Comparison of ENCODE assay signal across 8 cellular contexts in genomic region chr11:86523738-86524602, GRCh38.
A peak's percentile ranks its signal among the peaks of the same experiment; 100 is the strongest.
DNase-seq lines count a peak whose midpoint lies in the region; ATAC-seq, FAIRE-seq and TF ChIP-seq lines count a peak whose summit lies in the region.

No MANE protein-coding gene starts in this region.

- WGBS in neuronal stem cell (ENCODE audit: extremely low coverage in 2 of 2, insufficient read length in 2 of 2, insufficient replicate concordance in 1 of 2), 2 donors, result no CpG with 5 or more reads among the region's 5 CpGs

- no peaks in the 10 kb centered on the region for H4K20me1 ChIP-seq in endothelial cell of umbilical vein (replicated peaks; ENCODE audit: control insufficient read depth, extremely low read depth, insufficient read depth, low read length)

- H3K9ac ChIP-seq in endothelial cell of umbilical vein (replicated peaks; ENCODE audit: extremely low read depth, insufficient read depth, low read length), result peak overlapping the region; percentile 91
- no peak overlapping the region for H3K9ac ChIP-seq in neuronal stem cell (ENCODE audit: low read depth, low read length, poor library complexity)

- H3K23ac ChIP-seq in neuronal stem cell (ENCODE audit: low read depth, low read length, poor library complexity), result no peak overlapping the region

- H4K91ac ChIP-seq in neuronal stem cell (ENCODE audit: low read depth, low read length, poor library complexity), result no peak overlapping the region

- H3K4me1 ChIP-seq in endothelial cell of umbilical vein (ENCODE audit: control insufficient read depth, extremely low read depth, insufficient read depth, low read length), result peaks cover 46% of the 10 kb centered on the region
- peaks cover 7 to 12% of the 10 kb centered on the region in 2 donors for H3K4me1 ChIP-seq in neuronal stem cell (ENCODE audit: control insufficient read depth in 2 of 2, insufficient read depth in 1 of 2, low read depth in 1 of 2, low read length in 2 of 2)

- H3K9me3 ChIP-seq in endothelial cell of umbilical vein (replicated peaks; ENCODE audit: control insufficient read depth, insufficient read depth, low read length) (no peaks in the 10 kb centered on the region), neuronal stem cell (replicated peaks in 1 of 2; ENCODE audit: control insufficient read depth in 2 of 2, insufficient read depth in 1 of 2, low read depth in 1 of 2, low read length in 2 of 2) (peaks cover 0 to 2% of the 10 kb centered on the region in 2 donors)

- no peak overlapping the region for H2AK5ac ChIP-seq in neuronal stem cell (ENCODE audit: low read depth, low read length)

- H3K18ac ChIP-seq in neuronal stem cell (ENCODE audit: low read length), result no peak overlapping the region

- no peak overlapping the region for H3K14ac ChIP-seq in neuronal stem cell (ENCODE audit: low read length)

- dilution Hi-C loops in endothelial cell of umbilical vein (cut with MboI; ENCODE audit: extremely low pct_ligation_motif_present, low sequenced_read_pairs), result no loop called here

- H3K9me1 ChIP-seq in endothelial cell of umbilical vein (replicated peaks; ENCODE audit: control insufficient read depth, extremely low read depth, insufficient read depth, low read length), result no peaks in the 10 kb centered on the region

- peak; percentile 74 for DNase-seq in COLO829 (ENCODE audit: low spot score)
- DNase-seq in NCI-H460 (ENCODE audit: extremely low read depth, low read depth), result peak; percentile 92
- DNase-seq in endothelial cell of umbilical vein (ENCODE audit: low read depth, low spot score), result peak; percentile 99
- DNase-seq in neuronal stem cell (ENCODE audit: low spot score), result no peak
- DNase-seq in NCI-H1930 (lab: John Stamatoyannopoulos, UW), result no peak
- DNase-seq in hypothalamus (lab: John Stamatoyannopoulos, UW), result no peak

- intact Hi-C loops in endothelial cell of umbilical vein (cut with micrococcal nuclease), result loop anchor here (1.0 kb wide), 13 partner anchors 9 to 292 kb away; no protein-coding TSS in a partner anchor

- H3K27me3 ChIP-seq in endothelial cell of umbilical vein (ENCODE audit: control insufficient read depth in 2 of 2, insufficient read depth in 2 of 2, low read length in 2 of 2) (no peaks in the 10 kb centered on the region), neuronal stem cell (ENCODE audit: control insufficient read depth in 3 of 3, insufficient read depth in 3 of 3, low read depth in 1 of 3, low read length in 3 of 3) (no peaks in the 10 kb centered on the region)

- H2BK12ac ChIP-seq in neuronal stem cell (ENCODE audit: low read length), result no peak overlapping the region

- FAIRE-seq in endothelial cell of umbilical vein (lab: Jason Lieb, UNC), result peak; percentile 93

- no peaks in the 10 kb centered on the region for H3K36me3 ChIP-seq in endothelial cell of umbilical vein (ENCODE audit: control insufficient read depth in 2 of 2, extremely low read depth in 1 of 2, insufficient read depth in 2 of 2, low read length in 2 of 2)
- no peaks in the 10 kb centered on the region for H3K36me3 ChIP-seq in neuronal stem cell (replicated peaks in 1 of 2; ENCODE audit: control insufficient read depth in 2 of 2, insufficient read depth in 2 of 2, low read length in 2 of 2)

- ATAC-seq in HG03378 (IDR thresholded peaks at IDR 0.05; ENCODE audit: unreplicated experiment) (no peak), GM21526 (IDR thresholded peaks at IDR 0.05; ENCODE audit: low FRiP score, unreplicated experiment) (no peak)

- H3K4me2 ChIP-seq in endothelial cell of umbilical vein (ENCODE audit: insufficient read depth, low read length), result peak overlapping the region; percentile 62
- no peak overlapping the region for H3K4me2 ChIP-seq in neuronal stem cell (ENCODE audit: insufficient read depth, low read length, poor library complexity, severe bottlenecking)

- TF ChIP-seq CTCF in endothelial cell of umbilical vein (IDR thresholded peaks at IDR 0.05; ENCODE audit: extremely low read depth in 1 of 2, insufficient read depth in 1 of 2, low read depth in 1 of 2, low read length in 2 of 2), result no peak

- CTCF ChIA-PET in endothelial cell of umbilical vein (lab: Charles Lee), result interaction anchor here (0.6 to 2.5 kb wide), 20 partner anchors 9 to 292 kb away, joined by 3 to 24 read pairs (median 3); partner anchors contain the start of gene PRSS23

- H3K27ac ChIP-seq in endothelial cell of umbilical vein (ENCODE audit: insufficient read depth, low read depth, low read length) (peak overlapping the region; percentile 93), neuronal stem cell (replicated peaks; ENCODE audit: low read length) (no peak overlapping the region)

- H3K4ac ChIP-seq in neuronal stem cell (ENCODE audit: low read length), result no peak overlapping the region

- no peak overlapping the region for H2AFZ ChIP-seq in endothelial cell of umbilical vein (ENCODE audit: low read depth, low read length)
- H2AFZ ChIP-seq in neuronal stem cell (ENCODE audit: low read length), result peak overlapping the region; percentile 53

- POLR2A ChIA-PET in endothelial cell of umbilical vein (lab: Charles Lee), result interaction anchor here (0.8 to 1.7 kb wide), 7 partner anchors 8 to 64 kb away, joined by 3 to 9 read pairs (median 3); no protein-coding TSS in a partner anchor

- H4K8ac ChIP-seq in neuronal stem cell (ENCODE audit: low read depth, low read length), result no peak overlapping the region

- H3K79me1 ChIP-seq in neuronal stem cell (ENCODE audit: low read depth, low read length), result no peaks in the 10 kb centered on the region

- BruUV-seq in endothelial cell of umbilical vein (replicated peaks; lab: Mats Ljungman, UMichigan), result TSS peak; percentile 80

- no peak overlapping the region for H2BK120ac ChIP-seq in neuronal stem cell (ENCODE audit: low read depth, low read length)

- peak; percentile 54 for TF ChIP-seq POLR2A in endothelial cell of umbilical vein (IDR thresholded peaks at IDR 0.05; ENCODE audit: low read depth, low read length)

- H2BK15ac ChIP-seq in neuronal stem cell (ENCODE audit: low read length), result no peak overlapping the region

- H3K4me3 ChIP-seq in endothelial cell of umbilical vein (replicated peaks in 1 of 3; ENCODE audit: insufficient read depth in 1 of 3, low read depth in 1 of 3, low read length in 3 of 3) (peak overlapping the region in 1 of 3 experiments; percentile 14), neuronal stem cell (ENCODE audit: low read length in 2 of 2) (no peak overlapping the region)

- H2BK5ac ChIP-seq in neuronal stem cell (ENCODE audit: low read length), result no peak overlapping the region

- H3K79me2 ChIP-seq in endothelial cell of umbilical vein (ENCODE audit: control insufficient read depth, insufficient read depth, low read length), result no peaks in the 10 kb centered on the region

TF ChIP-seq in endothelial cell of umbilical vein, 7 proteins besides CTCF, POLR2A, EP300 and RAD21:
- TF ChIP-seq, protein P1, sequence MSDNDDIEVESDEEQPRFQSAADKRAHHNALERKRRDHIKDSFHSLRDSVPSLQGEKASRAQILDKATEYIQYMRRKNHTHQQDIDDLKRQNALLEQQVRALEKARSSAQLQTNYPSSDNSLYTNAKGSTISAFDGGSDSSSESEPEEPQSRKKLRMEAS (IDR thresholded peaks at IDR 0.05; ENCODE audit: insufficient read depth, insufficient read length), result no peak
- no peak for TF ChIP-seq EZH2 (IDR thresholded peaks at IDR 0.05; ENCODE audit: borderline replicate concordance, low read depth, low read length, severe bottlenecking)
- peak; percentile 96 for TF ChIP-seq POLR2AphosphoS5 (IDR thresholded peaks at IDR 0.05; ENCODE audit: insufficient read depth, low read depth, low read length)
- peak; percentile 95 for TF ChIP-seq GATA2 (IDR thresholded peaks at IDR 0.05; ENCODE audit: insufficient read depth, insufficient read length, low read depth, low read length)
- TF ChIP-seq MYC (IDR thresholded peaks at IDR 0.05; ENCODE audit: low read depth, low read length), result no peak
- peak; percentile 100 for TF ChIP-seq JUN (IDR thresholded peaks at IDR 0.05; ENCODE audit: borderline replicate concordance, insufficient read depth, insufficient read length, low read depth)
- peak; percentile 100 for TF ChIP-seq FOS (IDR thresholded peaks at IDR 0.05; ENCODE audit: borderline replicate concordance, insufficient read depth, low read length)

Comparison
In these comparisons a context has a peak if more than half of its experiments do, and no peak if none do; other contexts are left out.
1. DNase-seq: peak in COLO829 (single experiment), NCI-H460 (single experiment) and endothelial cell of umbilical vein (single experiment); none in neuronal stem cell (single experiment), NCI-H1930 (0 of 2) and hypothalamus (0 of 51).